ENCODE assay signal across 1 cellular context in genomic region chr5:112329429-112330090, GRCh38.
A peak's percentile ranks its signal among the peaks of the same experiment; 100 is the strongest.
TF ChIP-seq lines count a peak whose summit lies in the region.

No MANE protein-coding gene starts in this region.

TF ChIP-seq in GM12878, 131 proteins besides CTCF, POLR2A, EP300 and RAD21 (continued from another document):
- TF ChIP-seq NR2C2 (IDR thresholded peaks at IDR 0.05; ENCODE audit: borderline replicate concordance, control insufficient read depth, insufficient read length, low read depth) (no peak), CBX5 (IDR thresholded peaks at IDR 0.05; ENCODE audit: low read depth) (no peak), ASH2L (IDR thresholded peaks at IDR 0.05; ENCODE audit: borderline replicate concordance, low read depth) (no peak), ZNF622 (IDR thresholded peaks at IDR 0.05) (no peak), RFX5 (IDR thresholded peaks at IDR 0.05; ENCODE audit: low read depth, low read length) (no peak), ZNF274 (IDR thresholded peaks at IDR 0.05; ENCODE audit: insufficient read depth, insufficient read length) (no peak), TCF7 (IDR thresholded peaks at IDR 0.05; ENCODE audit: borderline replicate concordance) (peak; percentile 48; the same call in 1 of the 2 replicates), SMC3 (IDR thresholded peaks at IDR 0.05; ENCODE audit: borderline replicate concordance, low read length) (no peak), ZBED1 (IDR thresholded peaks at IDR 0.05; ENCODE audit: borderline replicate concordance) (no peak), NKRF (conservative IDR thresholded peaks at IDR 0.05) (no peak)
TF ChIP-seq in GM12878: peak in this region for 5.
